21 cellular contexts compared by ENCODE assay signal in genomic region chr18:46831434-46831833, GRCh38.
DNase-seq lines count a peak whose midpoint lies in the region; ATAC-seq, FAIRE-seq and TF ChIP-seq lines count a peak whose summit lies in the region.
"Had no signal": no experiment of that assay in that cellular context is flagged by ENCODE, and none has a peak within 500 bp of the region (broad histone marks: within the 10 kb centered on the region; RNA-seq: fewer than 3 reads in every experiment).

No MANE protein-coding gene starts in this region.

- H3K27ac ChIP-seq in HepG2 (ENCODE audit: extremely low read length, insufficient read depth, low read length), result no peak overlapping the region
- H3K27ac ChIP-seq: A549, GM23248 had no signal

- no peak overlapping the region for H2AFZ ChIP-seq in HepG2 (ENCODE audit: low read length)
- H2AFZ ChIP-seq: GM23248 had no signal

- CTCF ChIA-PET in HepG2 (lab: Yijun Ruan, JAX; ENCODE audit: low intra/inter-chr PET ratio, low total read pairs), result no interaction called here

- POLR2A ChIA-PET in HepG2 (lab: Yijun Ruan, JAX), result no interaction called here

- H3K4me2 ChIP-seq in HepG2 (ENCODE audit: low read depth, low read length), result no peak overlapping the region
- H3K4me2 ChIP-seq: A549 had no signal

- TF ChIP-seq CTCF in D721Med (IDR thresholded peaks at IDR 0.05; ENCODE audit: insufficient read depth, missing control alignments), result no peak
- no peak for TF ChIP-seq CTCF in HepG2 (CRISPR knock-in tag; IDR thresholded peaks at IDR 0.05)

- H3K4me1 ChIP-seq in HepG2 (ENCODE audit: insufficient read depth, low read length), result peaks cover 15% of the 10 kb centered on the region
- H3K4me1 ChIP-seq: A549 had no signal

- H3K9me3 ChIP-seq in HepG2 (ENCODE audit: low read length), result no peaks in the 10 kb centered on the region
- H3K9me3 ChIP-seq: A549 had no signal

- H3K27me3 ChIP-seq in HepG2 (ENCODE audit: control insufficient read depth in 1 of 2, insufficient read depth in 2 of 2, low read length in 2 of 2), result no peaks in the 10 kb centered on the region

- TF ChIP-seq EP300 in HepG2 (IDR thresholded peaks at IDR 0.05; ENCODE audit: low read depth in 2 of 2, low read length in 2 of 2) (no peak), HepG2 (CRISPR knock-in tag; IDR thresholded peaks at IDR 0.05; ENCODE audit: borderline replicate concordance) (no peak)

- intact Hi-C loops in HepG2 (cut with micrococcal nuclease; ENCODE audit: unreplicated experiment), result no loop called here

- TF ChIP-seq POLR2A in HepG2 (IDR thresholded peaks at IDR 0.05; ENCODE audit: insufficient read depth in 1 of 2, low read depth in 2 of 2, low read length in 2 of 2), result no peak

- H3K4me3 ChIP-seq in HepG2 (replicated peaks in 1 of 3; ENCODE audit: insufficient read depth in 1 of 3, low read depth in 2 of 3, low read length in 3 of 3), result no peak overlapping the region
- H3K4me3 ChIP-seq: A549, GM12878, GM23248 had no signal

- H3K36me3 ChIP-seq in HepG2 (replicated peaks in 1 of 2; ENCODE audit: control insufficient read depth in 1 of 2, insufficient read depth in 2 of 2, low read length in 2 of 2), result peaks cover 3 to 38% of the 10 kb centered on the region in 2 experiments; a peak in 4 of 5 replicates

- in situ Hi-C loops in HepG2 (cut with HindIII; ENCODE audit: extremely low pct_ligation_motif_present, low pct_unique_long_range_greater_than_20kb), result no loop called here

- TF ChIP-seq RAD21 in HepG2 (CRISPR knock-in tag; IDR thresholded peaks at IDR 0.05), result no peak

- H4K20me1 ChIP-seq in HepG2 (ENCODE audit: insufficient read depth, low read length), result no peaks in the 10 kb centered on the region

- ATAC-seq in HepG2 (no peak), HG02973 (IDR thresholded peaks at IDR 0.05; ENCODE audit: unreplicated experiment) (no peak)
- ATAC-seq: A549, GM12878 had no signal

- peak; percentile 82 for FAIRE-seq in D721Med (lab: Jason Lieb, UNC)
- peak; percentile 5 for FAIRE-seq in GM18507 (lab: Jason Lieb, UNC)
- FAIRE-seq in HepG2 (lab: Jason Lieb, UNC), result no peak
- FAIRE-seq: A549, GM12878, H1 had no signal

- no peaks in the 10 kb centered on the region for H3K79me2 ChIP-seq in HepG2 (ENCODE audit: insufficient read depth, low read length)

- no TSS peak for BruUV-seq in HepG2 (replicated peaks; lab: Mats Ljungman, UMichigan)

- DNase-seq in D721Med (ENCODE audit: insufficient read length, low spot score), result no peak
- no peak for DNase-seq in GM18507 (ENCODE audit: extremely low spot score, insufficient read length, low read depth)
- no peak for DNase-seq in HepG2 (ENCODE audit: low spot score)
- no peak for DNase-seq in HUDEP-2 (lab: John Stamatoyannopoulos, UW; ENCODE audit: unreplicated experiment in 76 of 76)
- DNase-seq in NCI-H2107 (lab: John Stamatoyannopoulos, UW), result no peak
- DNase-seq: 8988T; ACHN; C1 segment of cervical spinal cord; Calu3; CD4-positive, alpha-beta memory T cell; COR-L47; DMS153; DND-41; GDM1; GM23248; H7; HCEC 1CT had no signal

- no peak overlapping the region for H3K9ac ChIP-seq in HepG2 (ENCODE audit: insufficient read depth, low read depth, low read length)
- H3K9ac ChIP-seq: GM23248 had no signal

TF ChIP-seq in HepG2, 621 proteins besides CTCF, POLR2A, EP300 and RAD21 (continues in another document):
- TF ChIP-seq MTF2 (CRISPR knock-in tag; IDR thresholded peaks at IDR 0.05; ENCODE audit: borderline replicate concordance) (no peak), ATRX (CRISPR knock-in tag; IDR thresholded peaks at IDR 0.05; ENCODE audit: borderline replicate concordance) (no peak), KLF9 (CRISPR knock-in tag; IDR thresholded peaks at IDR 0.05; ENCODE audit: low read depth) (no peak), ZBTB3 (CRISPR knock-in tag; IDR thresholded peaks at IDR 0.05; ENCODE audit: borderline replicate concordance, low read depth) (no peak), ATM (IDR thresholded peaks at IDR 0.05; ENCODE audit: borderline replicate concordance) (no peak), TFDP1 (CRISPR knock-in tag; IDR thresholded peaks at IDR 0.05; ENCODE audit: borderline replicate concordance) (no peak), ZNF772 (CRISPR knock-in tag; IDR thresholded peaks at IDR 0.05) (no peak), FOSL1 (CRISPR knock-in tag; IDR thresholded peaks at IDR 0.05; ENCODE audit: borderline replicate concordance) (no peak), KAT2B (IDR thresholded peaks at IDR 0.05; ENCODE audit: borderline replicate concordance, low read depth, low read length) (peak; percentile 87), MNT (IDR thresholded peaks at IDR 0.05) (no peak), MIXL1 (CRISPR knock-in tag; IDR thresholded peaks at IDR 0.05) (peak; percentile 53; the same call in 1 of the 2 replicates), FOXP1 (IDR thresholded peaks at IDR 0.05) (no peak), FOXP1 (CRISPR knock-in tag; IDR thresholded peaks at IDR 0.05) (0 out of 2 replicates have a peak, but pooled peaks have one; percentile 41), TCF12 (IDR thresholded peaks at IDR 0.05) (no peak), TCF12 (CRISPR knock-in tag; IDR thresholded peaks at IDR 0.05) (no peak), ZNF274 (CRISPR knock-in tag; IDR thresholded peaks at IDR 0.05) (no peak), ARID3A (IDR thresholded peaks at IDR 0.05; ENCODE audit: low read depth, low read length) (peak; percentile 56; the same call in 1 of the 2 replicates), BRD4 (CRISPR knock-in tag; IDR thresholded peaks at IDR 0.05) (no peak), HDAC1 (CRISPR knock-in tag; IDR thresholded peaks at IDR 0.05) (no peak), SRY (CRISPR knock-in tag; IDR thresholded peaks at IDR 0.05) (no peak), SOX6 (IDR thresholded peaks at IDR 0.05) (no peak), SOX6 (CRISPR knock-in tag; IDR thresholded peaks at IDR 0.05) (no peak), ONECUT2 (CRISPR knock-in tag; IDR thresholded peaks at IDR 0.05) (peak; percentile 56; the same call in 1 of the 2 replicates), ZNF333 (CRISPR knock-in tag; IDR thresholded peaks at IDR 0.05; ENCODE audit: borderline replicate concordance) (no peak), CCAR2 (optimal IDR thresholded peaks at IDR 0.05; ENCODE audit: low read depth, low read length) (no peak), FOXA3 (CRISPR knock-in tag; IDR thresholded peaks at IDR 0.05) (0 out of 2 replicates have a peak, but pooled peaks have one; percentile 37), ZC3H13 (CRISPR knock-in tag; IDR thresholded peaks at IDR 0.05) (no peak), HNRNPK (IDR thresholded peaks at IDR 0.05; ENCODE audit: low read depth, low read length, poor library complexity, severe bottlenecking) (no peak), GTF2F1 (IDR thresholded peaks at IDR 0.05; ENCODE audit: low read length) (no peak)
- TF ChIP-seq, protein P1, sequence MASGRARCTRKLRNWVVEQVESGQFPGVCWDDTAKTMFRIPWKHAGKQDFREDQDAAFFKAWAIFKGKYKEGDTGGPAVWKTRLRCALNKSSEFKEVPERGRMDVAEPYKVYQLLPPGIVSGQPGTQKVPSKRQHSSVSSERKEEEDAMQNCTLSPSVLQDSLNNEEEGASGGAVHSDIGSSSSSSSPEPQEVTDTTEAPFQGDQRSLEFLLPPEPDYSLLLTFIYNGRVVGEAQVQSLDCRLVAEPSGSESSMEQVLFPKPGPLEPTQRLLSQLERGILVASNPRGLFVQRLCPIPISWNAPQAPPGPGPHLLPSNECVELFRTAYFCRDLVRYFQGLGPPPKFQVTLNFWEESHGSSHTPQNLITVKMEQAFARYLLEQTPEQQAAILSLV (CRISPR knock-in tag; IDR thresholded peaks at IDR 0.05; ENCODE audit: borderline replicate concordance), result no peak
